Comparison of ENCODE assay signal across 20 cellular contexts in the genomic region with DNA sequence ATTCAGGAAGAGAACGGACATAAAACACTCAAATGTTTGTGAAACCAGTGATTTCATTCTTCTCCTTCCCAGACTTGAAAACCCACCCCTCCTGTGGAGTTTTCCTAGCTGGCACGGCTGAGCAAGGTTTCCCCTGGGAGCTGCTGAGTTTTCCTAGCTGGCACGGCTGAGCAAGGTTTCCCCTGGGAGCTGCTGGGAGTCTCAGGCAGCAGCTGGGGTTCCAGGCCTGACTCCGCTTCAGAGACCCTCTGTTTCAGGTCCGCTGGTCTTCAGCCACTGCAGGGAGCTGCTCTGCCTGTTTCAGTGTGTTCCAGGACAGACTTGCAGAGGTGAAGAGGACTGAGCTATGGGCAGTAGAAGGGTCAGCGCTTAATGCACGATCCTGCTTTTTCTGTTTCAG.
A peak's percentile ranks its signal among the peaks of the same experiment; 100 is the strongest.
DNase-seq lines count a peak whose midpoint lies in the region; ATAC-seq and TF ChIP-seq lines count a peak whose summit lies in the region.
"Had no signal": no experiment of that assay in that cellular context is flagged by ENCODE, and none has a peak within 500 bp of the region (broad histone marks: within the 10 kb centered on the region; RNA-seq: fewer than 3 reads in every experiment).

No MANE protein-coding gene starts in this region.

- TF ChIP-seq CTCF in BE2C (IDR thresholded peaks at IDR 0.05; ENCODE audit: low read depth, low read length) (no peak), gastrocnemius medialis (IDR thresholded peaks at IDR 0.05 in 4 of 5, conservative IDR thresholded peaks at IDR 0.05 in 1 of 5) (no peak)

- H3K4me3 ChIP-seq in BE2C (ENCODE audit: low read depth, low read length) (no peak overlapping the region), gastrocnemius medialis (no peak overlapping the region)
- H3K4me3 ChIP-seq: right atrium auricular region, upper lobe of left lung had no signal

- H3K4me1 ChIP-seq in BE2C (peaks cover 12% of the 10 kb centered on the region), gastrocnemius medialis (no peaks in the 10 kb centered on the region)
- H3K4me1 ChIP-seq: right atrium auricular region, upper lobe of left lung had no signal

- TF ChIP-seq POLR2A in gastrocnemius medialis (IDR thresholded peaks at IDR 0.05), result no peak

- H3K27me3 ChIP-seq in BE2C, result no peaks in the 10 kb centered on the region
- H3K27me3 ChIP-seq in gastrocnemius medialis, result no peaks in the 10 kb centered on the region
- H3K27me3 ChIP-seq: right atrium auricular region, upper lobe of left lung had no signal

- ATAC-seq in gastrocnemius medialis (no peak), GM21529 (IDR thresholded peaks at IDR 0.05; ENCODE audit: unreplicated experiment) (no peak)
- ATAC-seq: HCT116; left lobe of liver; naive thymus-derived CD4-positive, alpha-beta T cell had no signal

- intact Hi-C loops in gastrocnemius medialis (cut with DNase I; ENCODE audit: low total_unique reads), result no loop called here

- no peak overlapping the region for H3K27ac ChIP-seq in gastrocnemius medialis
- H3K27ac ChIP-seq: right atrium auricular region, upper lobe of left lung had no signal

- H3K9me3 ChIP-seq in BE2C (no peaks in the 10 kb centered on the region), gastrocnemius medialis (no peaks in the 10 kb centered on the region)
- H3K9me3 ChIP-seq: right atrium auricular region, SK-N-SH, upper lobe of left lung had no signal

- in situ Hi-C loops in gastrocnemius medialis (cut with MboI; ENCODE audit: low sequenced_read_pairs in 4 of 4), result no loop called here

- no peaks in the 10 kb centered on the region for H3K36me3 ChIP-seq in BE2C
- no peaks in the 10 kb centered on the region for H3K36me3 ChIP-seq in gastrocnemius medialis
- H3K36me3 ChIP-seq: right atrium auricular region, upper lobe of left lung had no signal

- DNase-seq in BE2C, result peak; percentile 90
- DNase-seq in NCI-H1092 treated with DMSO at 0.1 percent for 48 hours (lab: John Stamatoyannopoulos, UW), result peak; percentile 89
- DNase-seq in NCI-H524 (lab: John Stamatoyannopoulos, UW), result peak; percentile 51 to 81
- DNase-seq in left kidney (ENCODE audit: low read depth, low spot score), result peak; percentile 29
- DNase-seq in gastrocnemius medialis, result no peak
- DNase-seq in stimulated activated CD4-positive, alpha-beta T cell treated with anti-CD3 and anti-CD28 coated beads, Interleukin-12 subunit alpha, Interleukin-12 subunit beta, amount 100 ng/mL, for 4 hours, result no peak
- DNase-seq in cortex of kidney (lab: John Stamatoyannopoulos, UW), result no peak
- DNase-seq: activated CD8-positive, alpha-beta memory T cell treated with anti-CD3 and anti-CD28 coated beads, Interleukin-2, amount 50 U/mL, for 48 hours; GF-D8; naive thymus-derived CD4-positive, alpha-beta T cell; NCI-H2227 treated with DMSO at 0.1 percent for 48 hours; RPMI8226; SK-N-SH; stimulated activated CD4-positive, alpha-beta T cell treated with anti-CD3 and anti-CD28 coated beads, Interleukin-15, amount 100 ng/mL, for 24 hours; stimulated activated CD8-positive, alpha-beta memory T cell treated with anti-CD3 and anti-CD28 coated beads, Interleukin-4, amount 100 ng/mL, for 48 hours; upper lobe of left lung had no signal

Comparison
In these comparisons a context has a peak if more than half of its experiments do, and no peak if none do; other contexts are left out.
1. DNase-seq: peak in BE2C (single experiment), NCI-H1092 treated with DMSO at 0.1 percent for 48 hours (single experiment), NCI-H524 (2 of 2) and left kidney (single experiment); none in gastrocnemius medialis (0 of 2), stimulated activated CD4-positive, alpha-beta T cell treated with anti-CD3 and anti-CD28 coated beads, Interleukin-12 subunit alpha, Interleukin-12 subunit beta, amount 100 ng/mL, for 4 hours (single experiment) and cortex of kidney (single experiment).